In the genomic region with DNA sequence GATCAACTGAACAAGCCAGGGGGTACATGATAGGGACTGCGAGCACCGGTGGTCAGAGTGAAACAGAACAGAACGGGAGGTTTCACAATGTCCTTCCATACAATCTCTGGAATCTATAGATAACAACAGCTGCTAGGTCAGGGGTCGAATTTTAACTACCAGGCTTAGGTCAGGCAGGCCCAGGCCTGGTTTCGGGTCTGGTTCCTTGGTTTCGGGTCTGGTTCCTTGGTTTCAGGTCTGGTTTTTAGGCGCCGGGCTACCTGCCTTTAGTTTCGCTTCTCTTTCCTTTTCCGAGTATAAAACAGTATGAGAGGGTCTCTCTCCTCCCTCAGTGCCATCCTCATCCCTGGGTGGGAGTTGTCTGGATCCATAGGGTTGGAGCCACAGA, we compare ENCODE assay signal across 13 cellular contexts. TPM values are rescaled to one million over a fixed set of nuclear protein-coding genes. Genes with fewer than 3 reads are reported as not detected.
A peak's percentile ranks its signal among the peaks of the same experiment; 100 is the strongest.
DNase-seq lines count a peak whose midpoint lies in the region; ATAC-seq, FAIRE-seq and TF ChIP-seq lines count a peak whose summit lies in the region.
"Not testable (repeated sequence)": the region's sequence is repeated elsewhere in the genome, so short reads cannot be mapped to it uniquely, and the experiment has no call there.
"Had no signal": no experiment of that assay in that cellular context is flagged by ENCODE, and none has a peak within 500 bp of the region (broad histone marks: within the 10 kb centered on the region; RNA-seq: fewer than 3 reads in every experiment).

No MANE protein-coding gene starts in this region.

- H2BK5ac ChIP-seq in neuronal stem cell (ENCODE audit: low read length): not testable (repeated sequence)

- peak overlapping the region; percentile 91 for H3K27ac Mint-ChIP-seq in type B pancreatic cell

- H3K9me2 ChIP-seq in PC-9 (ENCODE audit: insufficient read depth); hepatocyte (replicated peaks; ENCODE audit: insufficient read depth): not testable (repeated sequence)

- H3K27me3 ChIP-seq in KMS-11 (ENCODE audit: insufficient read depth, low read depth); PC-9 (ENCODE audit: insufficient read depth, low read depth); GM12878 (replicated peaks in 1 of 2; ENCODE audit: control insufficient read depth in 2 of 2, insufficient read depth in 2 of 2, low read length in 1 of 2); hepatocyte: not testable (repeated sequence)
- peaks cover 0 to 42% (median 0%) of the 10 kb centered on the region in 3 experiments for H3K27me3 ChIP-seq in neuronal stem cell (ENCODE audit: control insufficient read depth in 3 of 3, insufficient read depth in 3 of 3, low read depth in 1 of 3, low read length in 3 of 3)

- RAD21 ChIA-PET in GM12878 (lab: Charles Lee; ENCODE audit: unreplicated experiment): interaction anchor here (1.5 kb wide), 1 partner anchor 17 kb away, joined by 3 read pairs; no protein-coding TSS in a partner anchor

- not testable (repeated sequence) for H3K9me3 ChIP-seq in A549; PC-9 (ENCODE audit: insufficient read depth, low read depth); GM12878 (replicated peaks; ENCODE audit: control insufficient read depth, insufficient read depth, low read length); hepatocyte (ENCODE audit: low read depth); neuronal stem cell (replicated peaks in 1 of 2; ENCODE audit: control insufficient read depth in 2 of 2, insufficient read depth in 1 of 2, low read depth in 1 of 2, low read length in 2 of 2)

- H4K20me1 ChIP-seq in KMS-11 (ENCODE audit: insufficient read depth); PC-9 (ENCODE audit: insufficient read depth); GM12878 (ENCODE audit: control insufficient read depth, insufficient read depth); hepatocyte (ENCODE audit: insufficient read depth, poor library complexity, severe bottlenecking): not testable (repeated sequence)

- H3K36me3 Mint-ChIP-seq in type B pancreatic cell: not testable (repeated sequence)

- TF ChIP-seq CTCF in A549 (IDR thresholded peaks at IDR 0.05); KMS-11 (conservative IDR thresholded peaks at IDR 0.05; ENCODE audit: low read depth, low read length); PC-9 (conservative IDR thresholded peaks at IDR 0.05); GM12878 (IDR thresholded peaks at IDR 0.05 in 2 of 3, conservative IDR thresholded peaks at IDR 0.05 in 1 of 3; ENCODE audit: control insufficient read depth in 2 of 3, extremely low read depth in 1 of 3, insufficient read depth in 1 of 3, low read depth in 3 of 3, low read length in 3 of 3); hepatocyte (IDR thresholded peaks at IDR 0.05; ENCODE audit: poor library complexity); type B pancreatic cell (conservative IDR thresholded peaks at IDR 0.05): not testable (repeated sequence)

- peaks cover 43% of the 10 kb centered on the region for H3K4me1 Mint-ChIP-seq in type B pancreatic cell (ENCODE audit: unreplicated experiment)

- SMC1A ChIA-PET in GM12878 (lab: Charles Lee; ENCODE audit: uncharacterized antibody, unreplicated experiment): interaction anchor here (1.2 to 3.1 kb wide), 3 partner anchors 17 to 21 kb away, joined by 3 to 11 read pairs (median 3); no protein-coding TSS in a partner anchor

- H4K91ac ChIP-seq in neuronal stem cell (ENCODE audit: low read depth, low read length, poor library complexity): not testable (repeated sequence)

- not testable (repeated sequence) for H3K14ac ChIP-seq in neuronal stem cell (ENCODE audit: low read length)

- peak overlapping the region; percentile 61 for H2BK15ac ChIP-seq in neuronal stem cell (ENCODE audit: low read length)

- H3K4me1 ChIP-seq in A549: peaks cover 47% of the 10 kb centered on the region
- peaks cover 54% of the 10 kb centered on the region for H3K4me1 ChIP-seq in KMS-11 (ENCODE audit: low read depth, poor library complexity, severe bottlenecking)
- H3K4me1 ChIP-seq in PC-9 (replicated peaks; ENCODE audit: insufficient read depth): peaks cover 79% of the 10 kb centered on the region
- H3K4me1 ChIP-seq in GM12878 (ENCODE audit: control insufficient read depth, insufficient read depth, low read length): peaks cover 36% of the 10 kb centered on the region
- peaks cover 44% of the 10 kb centered on the region for H3K4me1 ChIP-seq in hepatocyte (ENCODE audit: insufficient read depth)
- H3K4me1 ChIP-seq in neuronal stem cell (ENCODE audit: control insufficient read depth in 2 of 2, insufficient read depth in 1 of 2, low read depth in 1 of 2, low read length in 2 of 2): not testable (repeated sequence)

- H3K4me3 Mint-ChIP-seq in type B pancreatic cell: peak overlapping the region; percentile 44

- not testable (repeated sequence) for H3K9me3 Mint-ChIP-seq in type B pancreatic cell

- not testable (repeated sequence) for H3K79me1 ChIP-seq in neuronal stem cell (ENCODE audit: low read depth, low read length)

- not testable (repeated sequence) for H3K18ac ChIP-seq in neuronal stem cell (ENCODE audit: low read length)

- H3K4me3 ChIP-seq in A549; KMS-11 (IDR thresholded peaks at IDR 0.05; ENCODE audit: insufficient read depth, low read depth, low read length); hepatocyte; neuronal stem cell (ENCODE audit: low read length in 2 of 2): not testable (repeated sequence)
- peak overlapping the region; percentile 80; the same call in 1 of the 2 replicates for H3K4me3 ChIP-seq in PC-9
- H3K4me3 ChIP-seq in GM12878: peak overlapping the region; percentile 3; the same call in 1 of the 2 replicates

- CTCF ChIA-PET in A549 (lab: Yijun Ruan, JAX) (interaction anchor here (0.9 to 16.0 kb wide), 8 partner anchors 9 to 36 kb away, joined by 3 to 224 read pairs (median 4); no protein-coding TSS in a partner anchor), PC-9 (lab: Charles Lee) (interaction anchor here (0.5 to 1.8 kb wide), 4 partner anchors 17 to 86 kb away, joined by 3 to 7 read pairs (median 4); no protein-coding TSS in a partner anchor), GM12878 (lab: Yijun Ruan, JAX) (interaction anchor here (0.9 to 1.2 kb wide), 3 partner anchors 9 to 27 kb away, joined by 3 to 4 read pairs (median 3); no protein-coding TSS in a partner anchor)

- H3K27ac ChIP-seq in A549 (peak overlapping the region; percentile 88 to 91), KMS-11 (peak overlapping the region; percentile 72), PC-9 (peak overlapping the region; percentile 85), hepatocyte (peak overlapping the region; percentile 64)
- H3K27ac ChIP-seq in GM12878 (ENCODE audit: control insufficient read depth, insufficient read depth); neuronal stem cell (replicated peaks; ENCODE audit: low read length): not testable (repeated sequence)

- H2BK120ac ChIP-seq in neuronal stem cell (ENCODE audit: low read depth, low read length): not testable (repeated sequence)

- in situ Hi-C loops in GM12878 (cut with MboI): not testable (repeated sequence)

- not testable (repeated sequence) for ATAC-seq in A549
- ATAC-seq in GM12878: peak; percentile 49

- intact Hi-C loops in PC-9 (cut with micrococcal nuclease; ENCODE audit: unreplicated experiment); GM12878 (cut with micrococcal nuclease; ENCODE audit: unreplicated experiment): not testable (repeated sequence)

- TSS peak; percentile 79 for BruUV-seq in PC-9 (replicated peaks; lab: Mats Ljungman, UMichigan)
- BruUV-seq in GM12878 (replicated peaks; lab: Mats Ljungman, UMichigan): not testable (repeated sequence)

- TF ChIP-seq EP300 in A549 (IDR thresholded peaks at IDR 0.05); GM12878 (IDR thresholded peaks at IDR 0.05; ENCODE audit: borderline replicate concordance in 1 of 2, control insufficient read depth in 1 of 2, low read depth in 2 of 2, low read length in 2 of 2): not testable (repeated sequence)

- not testable (repeated sequence) for FAIRE-seq in A549 (lab: Jason Lieb, UNC); GM12878 (lab: Jason Lieb, UNC)
- FAIRE-seq in GM12891 (lab: Jason Lieb, UNC): peak; percentile 62

- H3F3A ChIP-seq in PC-9 (ENCODE audit: insufficient read depth, low read depth): peaks cover 45% of the 10 kb centered on the region

- H3K4ac ChIP-seq in neuronal stem cell (ENCODE audit: low read length): not testable (repeated sequence)

- H3K36me3 ChIP-seq in KMS-11 (ENCODE audit: insufficient read depth); GM12878 (ENCODE audit: control insufficient read depth in 2 of 2, insufficient read depth in 2 of 2, low read length in 1 of 2); hepatocyte (replicated peaks; ENCODE audit: insufficient read depth, low read depth); neuronal stem cell (replicated peaks in 1 of 2; ENCODE audit: control insufficient read depth in 2 of 2, insufficient read depth in 2 of 2, low read length in 2 of 2): not testable (repeated sequence)
- peaks cover 13% of the 10 kb centered on the region; the same call in 1 of the 2 replicates for H3K36me3 ChIP-seq in PC-9 (ENCODE audit: low read depth)

- DNase-seq in A549 (ENCODE audit: low read depth in 1 of 2, low spot score in 1 of 2); GM12891 (ENCODE audit: insufficient read length, low spot score); PC-9; GM12878 (ENCODE audit: low read depth, low spot score); hepatocyte (ENCODE audit: low spot score); neuronal stem cell (ENCODE audit: low spot score); type B pancreatic cell (ENCODE audit: extremely low spot score, unreplicated experiment): not testable (repeated sequence)

- not testable (repeated sequence) for H3K79me2 ChIP-seq in KMS-11 (ENCODE audit: insufficient read depth, low read depth); GM12878 (ENCODE audit: control insufficient read depth, insufficient read depth, low read length); hepatocyte
- H3K79me2 ChIP-seq in PC-9 (ENCODE audit: low read depth): peaks cover 43% of the 10 kb centered on the region

- TF ChIP-seq POLR2A in A549 (IDR thresholded peaks at IDR 0.05; ENCODE audit: low read length); GM12891 (IDR thresholded peaks at IDR 0.05; ENCODE audit: low read depth, low read length); GM12878 (IDR thresholded peaks at IDR 0.05; ENCODE audit: low read depth, low read length): not testable (repeated sequence)

- not testable (repeated sequence) for H3K23ac ChIP-seq in neuronal stem cell (ENCODE audit: low read depth, low read length, poor library complexity)

- H3K9ac ChIP-seq in KMS-11: peak overlapping the region; percentile 36; the same call in 1 of the 2 replicates
- H3K9ac ChIP-seq in GM12878 (ENCODE audit: control insufficient read depth, insufficient read depth, low read length); neuronal stem cell (ENCODE audit: low read depth, low read length, poor library complexity): not testable (repeated sequence)

- H3K27me3 Mint-ChIP-seq in type B pancreatic cell: not testable (repeated sequence)

- H2AFZ ChIP-seq in KMS-11 (ENCODE audit: low read depth) (peak overlapping the region; percentile 48; the same call in 1 of the 2 replicates), neuronal stem cell (ENCODE audit: low read length) (peak overlapping the region; percentile 42)
- not testable (repeated sequence) for H2AFZ ChIP-seq in PC-9; GM12878 (ENCODE audit: control insufficient read depth, low read depth, low read length); hepatocyte

- H3K4me2 ChIP-seq in A549 (peak overlapping the region; percentile 90), KMS-11 (peak overlapping the region; percentile 91), PC-9 (peak overlapping the region; percentile 85), GM12878 (ENCODE audit: control insufficient read depth, insufficient read depth) (peak overlapping the region; percentile 21; the same call in 1 of the 2 replicates), hepatocyte (peak overlapping the region; percentile 65)
- H3K4me2 ChIP-seq in neuronal stem cell (ENCODE audit: insufficient read depth, low read length, poor library complexity, severe bottlenecking): not testable (repeated sequence)

- 87% methylated on average over 10 of the region's 10 CpGs for WGBS in A549 (ENCODE audit: missing lambda C conversion rate)
- 11% methylated on average over 10 of the region's 10 CpGs for WGBS in GM12878 (ENCODE audit: insufficient coverage, insufficient replicate concordance, low lambda C conversion rate, missing lambda C conversion rate)
- WGBS in hepatocyte (ENCODE audit: low lambda C conversion rate, missing lambda C conversion rate): 48% methylated on average over 10 of the region's 10 CpGs
- no CpG with 5 or more reads among the region's 10 CpGs for WGBS in neuronal stem cell (ENCODE audit: extremely low coverage in 2 of 2, insufficient read length in 2 of 2, insufficient replicate concordance in 1 of 2), 2 donors

- peak overlapping the region; percentile 43 for H2AK5ac ChIP-seq in neuronal stem cell (ENCODE audit: low read depth, low read length)

- H2BK12ac ChIP-seq in neuronal stem cell (ENCODE audit: low read length): not testable (repeated sequence)

- H4K8ac ChIP-seq in neuronal stem cell (ENCODE audit: low read depth, low read length): not testable (repeated sequence)

- POLR2A ChIA-PET in A549 (lab: Yijun Ruan, JAX): interaction anchor here (1.0 kb wide), 1 partner anchor 14 kb away, joined by 3 read pairs; no protein-coding TSS in a partner anchor
- POLR2A ChIA-PET in PC-9 (lab: Charles Lee; ENCODE audit: unreplicated experiment): interaction anchor here (1.1 to 1.7 kb wide), 2 partner anchors 14 to 18 kb away, joined by 8 read pairs; no protein-coding TSS in a partner anchor
- POLR2A ChIA-PET in GM12878 (lab: Charles Lee): not testable (repeated sequence)

- TF ChIP-seq RAD21 in A549 (conservative IDR thresholded peaks at IDR 0.05 in 1 of 2, IDR thresholded peaks at IDR 0.05 in 1 of 2); GM12878 (IDR thresholded peaks at IDR 0.05; ENCODE audit: insufficient read depth, low read depth, low read length): not testable (repeated sequence)

RNA-seq across cellular contexts. Expression of gene P2RY6, which starts 0.7 kb away (rescaled TPM):
- polyA plus RNA-seq in A549 (2011; rRNA removed): 6.8 and 8.4 TPM in 2 replicates
- 37.8 and 59.4 TPM in 2 replicates for polyA plus RNA-seq in A549 (2012; cell fraction: cytosol; rRNA removed)
- 64.4 and 119 TPM in 2 replicates for polyA plus RNA-seq in A549 (2012; cell fraction: nucleus; rRNA removed)
- 8.8 to 11.2 TPM (median 9.1 TPM) in 3 replicates for polyA plus RNA-seq in A549 (2017; fragmentation: RNase III; extraction: RNeasy Plus Mini Kit Qiagen cat#74134 plus additional on column Dnase treatment)
- 7.6 and 11.6 TPM in 2 replicates for polyA minus RNA-seq in A549 (2011; rRNA and poly(A)+ RNA removed)
- 0.23 TPM for polyA plus RNA-seq in GM12891 (2012; ENCODE audit: low read depth, missing spikeins)
- 29.7 and 34.7 TPM in 2 replicates for total RNA-seq in PC-9 (2021)
- 0.21 TPM in 1 of 2 replicates, not detected in the other for total RNA-seq in GM12878 (2013; cell fraction: nucleolus; rRNA removed)
- total RNA-seq in GM12878 (2014; rRNA removed): 0.23 TPM in 1 of 2 replicates, not detected in the other
- total RNA-seq in GM12878 (2014; rRNA removed; fragmentation: Illumina TruSeq; extraction: Trizol): 0.14 TPM in 1 of 2 replicates, not detected in the other
- total RNA-seq in GM12878 (2021): 0.21 and 0.66 TPM in 2 replicates
- not detected for polyA plus RNA-seq in GM12878 (2011; ENCODE audit: low read depth)
- not detected in 2 replicates for polyA plus RNA-seq in GM12878 (2011; rRNA removed)
- not detected in 2 replicates for polyA plus RNA-seq in GM12878 (2011; cell fraction: cytosol; rRNA removed)
- 0.15 and 0.35 TPM in 2 replicates for polyA plus RNA-seq in GM12878 (2011; cell fraction: nucleus; rRNA removed)
- 0.12 and 0.15 TPM in 2 replicates for polyA plus RNA-seq in GM12878 (2012)
- 0.10 TPM in 1 of 2 replicates, not detected in the other for polyA plus RNA-seq in GM12878 (2014; fragmentation: Illumina TruSeq; extraction: Trizol)
- under 1 TPM in 1 of 2 experiments, not detected in 1; 0.05 TPM for polyA plus RNA-seq in GM12878 (2014; fragmentation: Nextera tagmentation; extraction: Ambion mirVana)
- 0.52 and 0.90 TPM in 2 replicates for polyA plus RNA-seq in GM12878 (2014; rRNA removed)
- under 1 TPM in 1 of 2 experiments, not detected in 1; 0.24 TPM for polyA plus RNA-seq in GM12878 (2016; fragmentation: Nextera tagmentation; extraction: Ambion mirVana)
- not detected in 2 replicates for polyA minus RNA-seq in GM12878 (2011; rRNA and poly(A)+ RNA removed)
- polyA minus RNA-seq in GM12878 (2011; cell fraction: cytosol; rRNA and poly(A)+ RNA removed): not detected in 2 replicates
- polyA minus RNA-seq in GM12878 (2011; cell fraction: nucleus; rRNA and poly(A)+ RNA removed): not detected in 2 replicates
- total RNA-seq in hepatocyte: 2.6 and 2.9 TPM in 2 replicates
- 8.9 and 9.7 TPM in 2 replicates for polyA plus RNA-seq in hepatocyte
- polyA plus RNA-seq in neuronal stem cell (2013, experiment 1 of 2): 0.14 TPM
- 0.17 TPM for polyA plus RNA-seq in neuronal stem cell (2013, experiment 2 of 2)
- total RNA-seq in type B pancreatic cell (ENCODE audit: low replicate concordance): 3.0 and 14.8 TPM in 2 replicates
- total RNA-seq: Calu3; CD4-positive, CD25-positive, alpha-beta regulatory T cell; G401; HT1080; SJCRH30 had no signal
- polyA plus RNA-seq: CD4-positive, CD25-positive, alpha-beta regulatory T cell had no signal

RNA-seq across cellular contexts. Expression of gene ARHGEF17, which starts 36.6 kb away (rescaled TPM):
- polyA plus RNA-seq in A549 (2011; rRNA removed) (7.0 and 11.0 TPM in 2 replicates), A549 (2017; fragmentation: RNase III; extraction: RNeasy Plus Mini Kit Qiagen cat#74134 plus additional on column Dnase treatment) (16.2 to 19.2 TPM (median 16.9 TPM) in 3 replicates), GM12878 (2011; rRNA removed) (7.2 and 11.0 TPM in 2 replicates), GM12878 (2014; fragmentation: Illumina TruSeq; extraction: Trizol) (1.8 and 1.9 TPM in 2 replicates), GM12878 (2014; fragmentation: Nextera tagmentation; extraction: Ambion mirVana) (under 1 TPM; 0.15 to 0.31 TPM), GM12878 (2014; rRNA removed) (3.5 and 7.0 TPM in 2 replicates), GM12878 (2016; fragmentation: Nextera tagmentation; extraction: Ambion mirVana) (under 1 TPM; 0.20 to 0.27 TPM), hepatocyte (30.2 and 36.2 TPM in 2 replicates)
- polyA plus RNA-seq in A549 (2012; cell fraction: cytosol; rRNA removed): 15.3 and 21.1 TPM in 2 replicates
- polyA plus RNA-seq in A549 (2012; cell fraction: nucleus; rRNA removed): 105 and 156 TPM in 2 replicates
- 12.0 and 17.3 TPM in 2 replicates for polyA minus RNA-seq in A549 (2011; rRNA and poly(A)+ RNA removed)
- 2.6 TPM for polyA plus RNA-seq in GM12891 (2012; ENCODE audit: low read depth, missing spikeins)
- total RNA-seq in PC-9 (2021) (56.9 and 62.1 TPM in 2 replicates), GM12878 (2014; rRNA removed) (1.9 and 3.0 TPM in 2 replicates), GM12878 (2014; rRNA removed; fragmentation: Illumina TruSeq; extraction: Trizol) (1.2 and 1.6 TPM in 2 replicates), GM12878 (2021) (3.6 and 5.2 TPM in 2 replicates), hepatocyte (26.6 and 35.6 TPM in 2 replicates), type B pancreatic cell (ENCODE audit: low replicate concordance) (29.2 and 69.7 TPM in 2 replicates)
- 89.0 and 109 TPM in 2 replicates for total RNA-seq in GM12878 (2013; cell fraction: nucleolus; rRNA removed)
- polyA plus RNA-seq in GM12878 (2011; ENCODE audit: low read depth): 1.6 TPM
- 13.6 and 18.5 TPM in 2 replicates for polyA plus RNA-seq in GM12878 (2011; cell fraction: cytosol; rRNA removed)
- polyA plus RNA-seq in GM12878 (2011; cell fraction: nucleus; rRNA removed): 111 and 113 TPM in 2 replicates
- 5.5 and 5.6 TPM in 2 replicates for polyA plus RNA-seq in GM12878 (2012)
- 17.6 and 36.7 TPM in 2 replicates for polyA minus RNA-seq in GM12878 (2011; rRNA and poly(A)+ RNA removed)
- 12.2 and 14.6 TPM in 2 replicates for polyA minus RNA-seq in GM12878 (2011; cell fraction: cytosol; rRNA and poly(A)+ RNA removed)
- 33.4 and 53.6 TPM in 2 replicates for polyA minus RNA-seq in GM12878 (2011; cell fraction: nucleus; rRNA and poly(A)+ RNA removed)
- 40.1 TPM for polyA plus RNA-seq in neuronal stem cell (2013, experiment 1 of 2)
- polyA plus RNA-seq in neuronal stem cell (2013, experiment 2 of 2): 38.9 TPM
- polyA plus RNA-seq: CD4-positive, CD25-positive, alpha-beta regulatory T cell had no signal

RNA-seq across cellular contexts. Expression of gene P2RY2, which starts 53.4 kb away (rescaled TPM):
- polyA plus RNA-seq in A549 (2011; rRNA removed) (3.7 and 5.2 TPM in 2 replicates), A549 (2017; fragmentation: RNase III; extraction: RNeasy Plus Mini Kit Qiagen cat#74134 plus additional on column Dnase treatment) (6.1 to 6.4 TPM (median 6.4 TPM) in 3 replicates), GM12878 (2011; rRNA removed) (not detected in 2 replicates), GM12878 (2014; fragmentation: Illumina TruSeq; extraction: Trizol) (0.03 TPM in 1 of 2 replicates, not detected in the other), GM12878 (2014; fragmentation: Nextera tagmentation; extraction: Ambion mirVana) (not detected), GM12878 (2014; rRNA removed) (0.04 TPM in 1 of 2 replicates, not detected in the other), GM12878 (2016; fragmentation: Nextera tagmentation; extraction: Ambion mirVana) (not detected), hepatocyte (1.8 and 2.5 TPM in 2 replicates)
- 7.6 and 11.4 TPM in 2 replicates for polyA plus RNA-seq in A549 (2012; cell fraction: cytosol; rRNA removed)
- 10.3 and 15.5 TPM in 2 replicates for polyA plus RNA-seq in A549 (2012; cell fraction: nucleus; rRNA removed)
- 6.8 and 8.8 TPM in 2 replicates for polyA minus RNA-seq in A549 (2011; rRNA and poly(A)+ RNA removed)
- polyA plus RNA-seq in GM12891 (2012; ENCODE audit: low read depth, missing spikeins): 0.05 TPM
- total RNA-seq in PC-9 (2021) (19.8 and 22.5 TPM in 2 replicates), GM12878 (2014; rRNA removed) (0.05 and 0.17 TPM in 2 replicates), GM12878 (2014; rRNA removed; fragmentation: Illumina TruSeq; extraction: Trizol) (not detected in 2 replicates), GM12878 (2021) (0.19 and 0.23 TPM in 2 replicates), hepatocyte (6.3 and 6.7 TPM in 2 replicates), type B pancreatic cell (ENCODE audit: low replicate concordance) (12.1 and 25.3 TPM in 2 replicates)
- total RNA-seq in GM12878 (2013; cell fraction: nucleolus; rRNA removed): 1.6 and 1.8 TPM in 2 replicates
- not detected for polyA plus RNA-seq in GM12878 (2011; ENCODE audit: low read depth)
- not detected in 2 replicates for polyA plus RNA-seq in GM12878 (2011; cell fraction: cytosol; rRNA removed)
- not detected in 2 replicates for polyA plus RNA-seq in GM12878 (2011; cell fraction: nucleus; rRNA removed)
- polyA plus RNA-seq in GM12878 (2012): 0.11 TPM in 1 of 2 replicates, not detected in the other
- not detected in 2 replicates for polyA minus RNA-seq in GM12878 (2011; rRNA and poly(A)+ RNA removed)
- not detected in 2 replicates for polyA minus RNA-seq in GM12878 (2011; cell fraction: cytosol; rRNA and poly(A)+ RNA removed)
- not detected in 2 replicates for polyA minus RNA-seq in GM12878 (2011; cell fraction: nucleus; rRNA and poly(A)+ RNA removed)
- polyA plus RNA-seq in neuronal stem cell (2013, experiment 1 of 2): 1.2 TPM
- 1.2 TPM for polyA plus RNA-seq in neuronal stem cell (2013, experiment 2 of 2)
- total RNA-seq: CD4-positive, CD25-positive, alpha-beta regulatory T cell; G401; SJCRH30 had no signal
- polyA plus RNA-seq: CD4-positive, CD25-positive, alpha-beta regulatory T cell had no signal
